ENCODE assay signal across 1 cellular context in the genomic region with DNA sequence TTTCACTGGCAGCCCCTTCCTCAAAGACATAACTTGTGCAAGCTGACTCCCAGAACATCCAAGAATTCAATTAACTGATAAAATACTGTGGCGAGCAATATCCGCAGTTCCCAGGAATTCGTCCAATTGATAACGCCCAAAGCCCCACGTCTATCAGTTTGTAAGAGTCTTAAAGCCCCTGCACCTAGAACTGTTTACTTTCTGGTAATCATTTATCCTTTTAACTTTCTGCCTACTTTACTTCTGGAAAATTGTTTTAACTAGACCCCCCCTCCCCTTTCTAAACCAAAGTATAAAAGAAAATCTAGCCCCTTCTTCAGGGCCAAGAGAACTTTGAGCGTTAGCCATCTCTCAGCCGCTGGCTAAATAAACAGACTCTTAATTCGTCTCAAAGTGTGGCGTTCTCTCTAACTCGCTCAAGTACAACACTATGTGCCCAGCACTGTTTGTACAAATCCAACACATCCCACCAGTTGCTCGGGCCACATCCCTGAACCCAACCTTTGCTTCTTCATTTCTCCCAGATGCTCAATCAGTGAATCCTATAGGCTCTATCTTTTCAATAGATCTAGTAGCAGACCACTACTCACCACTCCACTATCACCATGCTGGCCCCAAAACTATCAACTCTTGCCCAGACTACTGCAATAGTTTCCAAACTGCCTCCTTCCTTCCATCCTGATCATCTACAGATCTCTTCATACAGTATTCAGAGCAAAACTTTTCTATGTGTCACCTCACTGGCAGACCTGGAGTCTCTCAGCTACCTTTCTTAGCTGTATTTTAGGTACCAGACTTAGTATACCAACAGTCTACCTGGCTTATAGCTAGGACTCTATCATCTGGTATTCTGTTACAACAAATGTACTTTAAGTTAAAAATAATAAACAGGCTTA.
TF ChIP-seq lines count a peak whose summit lies in the region.

No MANE protein-coding gene starts in this region.

TF ChIP-seq in A549, 52 proteins besides CTCF, POLR2A, EP300 and RAD21 (continued from another document):
- no peak for TF ChIP-seq ESRRA (IDR thresholded peaks at IDR 0.05; ENCODE audit: borderline replicate concordance, low read length)
- TF ChIP-seq ZFP36 (IDR thresholded peaks at IDR 0.05; ENCODE audit: borderline replicate concordance, partially characterized antibody): no peak
- no peak for TF ChIP-seq TP53 (CRISPR knock-in tag; IDR thresholded peaks at IDR 0.05)
- TF ChIP-seq, protein P1, sequence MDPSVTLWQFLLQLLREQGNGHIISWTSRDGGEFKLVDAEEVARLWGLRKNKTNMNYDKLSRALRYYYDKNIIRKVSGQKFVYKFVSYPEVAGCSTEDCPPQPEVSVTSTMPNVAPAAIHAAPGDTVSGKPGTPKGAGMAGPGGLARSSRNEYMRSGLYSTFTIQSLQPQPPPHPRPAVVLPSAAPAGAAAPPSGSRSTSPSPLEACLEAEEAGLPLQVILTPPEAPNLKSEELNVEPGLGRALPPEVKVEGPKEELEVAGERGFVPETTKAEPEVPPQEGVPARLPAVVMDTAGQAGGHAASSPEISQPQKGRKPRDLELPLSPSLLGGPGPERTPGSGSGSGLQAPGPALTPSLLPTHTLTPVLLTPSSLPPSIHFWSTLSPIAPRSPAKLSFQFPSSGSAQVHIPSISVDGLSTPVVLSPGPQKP (IDR thresholded peaks at IDR 0.05; ENCODE audit: low read depth, low read length): no peak
- TF ChIP-seq FOSB (CRISPR knock-in tag; IDR thresholded peaks at IDR 0.05): no peak
- no peak for TF ChIP-seq HOXB13 (CRISPR knock-in tag; IDR thresholded peaks at IDR 0.05; ENCODE audit: low read depth)
- no peak for TF ChIP-seq CHD2 (IDR thresholded peaks at IDR 0.05; ENCODE audit: low read length, partially characterized antibody)
- no peak for TF ChIP-seq RFX5 (IDR thresholded peaks at IDR 0.05)
- no peak for TF ChIP-seq SREBF2 (IDR thresholded peaks at IDR 0.05)
- TF ChIP-seq, protein P2, sequence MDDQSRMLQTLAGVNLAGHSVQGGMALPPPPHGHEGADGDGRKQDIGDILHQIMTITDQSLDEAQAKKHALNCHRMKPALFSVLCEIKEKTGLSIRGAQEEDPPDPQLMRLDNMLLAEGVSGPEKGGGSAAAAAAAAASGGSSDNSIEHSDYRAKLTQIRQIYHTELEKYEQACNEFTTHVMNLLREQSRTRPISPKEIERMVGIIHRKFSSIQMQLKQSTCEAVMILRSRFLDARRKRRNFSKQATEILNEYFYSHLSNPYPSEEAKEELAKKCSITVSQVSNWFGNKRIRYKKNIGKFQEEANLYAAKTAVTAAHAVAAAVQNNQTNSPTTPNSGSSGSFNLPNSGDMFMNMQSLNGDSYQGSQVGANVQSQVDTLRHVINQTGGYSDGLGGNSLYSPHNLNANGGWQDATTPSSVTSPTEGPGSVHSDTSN (IDR thresholded peaks at IDR 0.05): no peak
- no peak for TF ChIP-seq CBX2 (IDR thresholded peaks at IDR 0.05; ENCODE audit: borderline replicate concordance, low read depth)
